Comparison of ENCODE assay signal across 30 cellular contexts in the genomic region with DNA sequence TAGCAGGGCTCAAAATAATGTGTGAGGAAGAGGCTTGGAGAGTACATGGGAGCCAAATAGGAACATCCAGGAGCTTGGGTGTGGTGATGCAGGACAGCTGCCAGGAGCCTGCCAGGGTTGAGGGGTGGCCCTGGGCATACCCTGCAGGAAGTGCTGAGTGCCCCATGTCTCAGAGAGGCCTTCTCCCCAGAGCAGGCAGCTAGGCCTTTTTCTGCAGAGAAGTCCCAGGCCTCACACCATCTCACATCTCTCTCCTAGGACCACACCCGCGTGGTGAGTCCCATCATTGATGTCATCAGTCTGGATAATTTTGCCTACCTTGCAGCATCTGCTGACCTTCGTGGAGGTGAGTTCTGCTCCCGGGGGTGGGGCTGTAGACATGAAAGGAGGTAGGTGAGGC.
"Had no signal": no experiment of that assay in that cellular context is flagged by ENCODE, and none has a peak within 500 bp of the region (broad histone marks: within the 10 kb centered on the region; RNA-seq: fewer than 3 reads in every experiment).

No MANE protein-coding gene starts in this region.

- H3K27me3 ChIP-seq: neural progenitor cell, ovary, suprapubic skin, tibial artery, upper lobe of right lung, uterus had no signal

- H3K36me3 ChIP-seq: neural progenitor cell, neutrophil, ovary, prostate gland, suprapubic skin, thoracic aorta, upper lobe of right lung, uterus had no signal

- H3K4me3 ChIP-seq: left ventricle myocardium inferior, lung, neural progenitor cell, ovary, prostate gland, suprapubic skin, thoracic aorta, tibial artery, upper lobe of right lung, uterus had no signal

- H3K4me2 ChIP-seq: neural progenitor cell had no signal

- H3K4me1 ChIP-seq: left ventricle myocardium inferior, prostate gland, upper lobe of right lung, uterus had no signal

- H3K4me3 Mint-ChIP-seq: immature natural killer cell; mesothelial cell of epicardium; naive B cell; natural killer cell; nephron progenitor cell; neural progenitor cell; stimulated activated naive CD8-positive, alpha-beta T cell treated with anti-CD3 and anti-CD28 coated beads, Interleukin-15, Interleukin-2, amounts not matched to agents 100 ng/mL and 50 ng/mL, for 24 hours had no signal

- H2AFZ ChIP-seq: neural progenitor cell had no signal

- H3K9me3 ChIP-seq: left ventricle myocardium inferior, neutrophil, ovary, prostate gland, suprapubic skin, thoracic aorta, tibial artery, upper lobe of right lung, uterus had no signal

- H3K36me3 Mint-ChIP-seq: immature natural killer cell, naive B cell, natural killer cell had no signal

- H3K27ac ChIP-seq: left ventricle myocardium inferior, neural progenitor cell, neutrophil, ovary, prostate gland, suprapubic skin, thoracic aorta, tibial artery, upper lobe of right lung, uterus had no signal

- DNase-seq: hypothalamus; immature natural killer cell; kidney; left colon; left ventricle myocardium inferior; mesendoderm; naive B cell; natural killer cell; nephron progenitor cell; occipital lobe; retina; right cardiac atrium; small intestine; stimulated activated CD4-positive, alpha-beta T cell treated with anti-CD3 and anti-CD28 coated beads, Interleukin-1b, Interleukin-23, amount 100 ng/mL, for 48 hours; stimulated activated CD4-positive, alpha-beta T cell treated with anti-CD3 and anti-CD28 coated beads, Interleukin-2, amount 100 ng/mL, for 48 hours; stimulated activated CD4-positive, alpha-beta T cell treated with anti-CD3 and anti-CD28 coated beads, Interleukin-4, amount 100 ng/mL, for 4 hours; stimulated activated naive CD4-positive, alpha-beta T cell; trophoblast cell; uterus had no signal

- H3K9ac ChIP-seq: neural progenitor cell had no signal

- H3K9me3 Mint-ChIP-seq: immature natural killer cell; mesothelial cell of epicardium; naive B cell; natural killer cell; nephron progenitor cell; stimulated activated naive CD8-positive, alpha-beta T cell treated with anti-CD3 and anti-CD28 coated beads, Interleukin-15, Interleukin-2, amounts not matched to agents 100 ng/mL and 50 ng/mL, for 24 hours had no signal

- H3K4me1 Mint-ChIP-seq: immature natural killer cell, naive B cell, natural killer cell had no signal

- H3K27ac Mint-ChIP-seq: immature natural killer cell; mesothelial cell of epicardium; natural killer cell; nephron progenitor cell; stimulated activated naive CD8-positive, alpha-beta T cell treated with anti-CD3 and anti-CD28 coated beads, Interleukin-15, Interleukin-2, amounts not matched to agents 100 ng/mL and 50 ng/mL, for 24 hours had no signal

- H3K27me3 Mint-ChIP-seq: stimulated activated naive CD8-positive, alpha-beta T cell treated with anti-CD3 and anti-CD28 coated beads, Interleukin-15, Interleukin-2, amounts not matched to agents 100 ng/mL and 50 ng/mL, for 24 hours had no signal
